ENCODE assay signal across 8 cellular contexts in the genomic region with DNA sequence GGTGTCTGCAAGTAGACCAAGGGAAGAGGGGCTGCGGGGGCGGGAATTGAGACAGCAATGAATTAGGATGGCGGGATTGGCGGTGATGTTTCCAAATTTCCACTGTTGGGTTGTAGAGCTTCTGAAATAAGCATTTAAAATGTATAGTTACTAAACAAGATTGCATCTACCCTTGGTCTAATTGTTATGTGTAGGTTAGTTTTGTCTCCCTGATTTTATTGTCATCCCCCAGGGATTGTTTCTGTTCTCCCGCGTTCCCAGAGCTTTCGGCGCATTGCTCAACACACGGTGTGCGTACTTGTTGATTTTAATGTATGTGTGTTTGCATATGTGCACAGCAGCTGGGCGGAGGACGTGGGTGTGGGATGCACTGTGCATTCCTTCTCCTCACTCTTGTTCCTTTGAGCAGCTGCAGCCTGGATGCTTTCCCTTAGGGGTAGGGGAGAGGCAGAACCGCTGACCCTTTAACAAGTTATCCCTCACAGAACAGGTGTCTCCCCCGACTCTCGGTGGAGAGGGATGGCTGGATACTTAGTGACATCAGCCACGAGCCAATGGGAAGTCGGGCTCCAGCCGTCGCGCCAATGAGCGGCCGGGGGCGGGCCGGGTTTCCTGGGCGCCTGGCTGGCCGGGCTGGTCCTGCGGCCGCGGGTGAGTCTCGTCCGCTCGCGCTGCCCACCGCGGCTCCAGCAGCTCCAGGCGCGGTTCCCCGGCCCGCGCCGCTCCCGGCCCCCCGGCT. TPM values are rescaled to one million over a fixed set of nuclear protein-coding genes. Genes with fewer than 3 reads are reported as not detected.
DNase-seq lines count a peak whose midpoint lies in the region; ATAC-seq and TF ChIP-seq lines count a peak whose summit lies in the region.

A gene with protein sequence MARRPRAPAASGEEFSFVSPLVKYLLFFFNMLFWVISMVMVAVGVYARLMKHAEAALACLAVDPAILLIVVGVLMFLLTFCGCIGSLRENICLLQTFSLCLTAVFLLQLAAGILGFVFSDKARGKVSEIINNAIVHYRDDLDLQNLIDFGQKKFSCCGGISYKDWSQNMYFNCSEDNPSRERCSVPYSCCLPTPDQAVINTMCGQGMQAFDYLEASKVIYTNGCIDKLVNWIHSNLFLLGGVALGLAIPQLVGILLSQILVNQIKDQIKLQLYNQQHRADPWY (plus strand): TSS at position 613 of the 739 bp plus-strand sequence. CDS start 274 bp downstream, outside the sequence.

- H3K4me1 Mint-ChIP-seq in type B pancreatic cell (ENCODE audit: unreplicated experiment) = peaks cover 9% of the 10 kb centered on the region

- H3K4me1 ChIP-seq in heart right ventricle = peaks cover 0 to 46% (median 12%) of the 10 kb centered on the region in 9 donors

- no peaks in the 10 kb centered on the region for H3K36me3 ChIP-seq in heart right ventricle

- no peak for TF ChIP-seq CTCF in heart right ventricle (IDR thresholded peaks at IDR 0.05)
- TF ChIP-seq CTCF in type B pancreatic cell (conservative IDR thresholded peaks at IDR 0.05) = no peak

- H3K36me3 Mint-ChIP-seq in type B pancreatic cell = no peaks in the 10 kb centered on the region

- WGBS in heart right ventricle, 2 donors = 1 to 2% methylated on average over 41 to 43 of the region's 43 CpGs

- H3K27ac Mint-ChIP-seq in type B pancreatic cell = peak within 1 kb of the TSS; percentile 38

- H3K9me3 Mint-ChIP-seq in type B pancreatic cell = no peaks in the 10 kb centered on the region

- intact Hi-C loops in heart right ventricle (cut with DNase I) = no loop called here

- peak within 1 kb of the TSS in 1 of 10 donors; percentile 58 for H3K27ac ChIP-seq in heart right ventricle

- H3K4me3 ChIP-seq in heart right ventricle = peak within 1 kb of the TSS; percentile 38 to 67 (median 60)

- no peaks in the 10 kb centered on the region for H3K9me3 ChIP-seq in heart right ventricle

- H3K4me3 Mint-ChIP-seq in type B pancreatic cell = peak within 1 kb of the TSS; percentile 89

- ATAC-seq in SK-N-SH treated with all-trans-retinoic acid at 6 μM for 48 hours (peak; percentile 97), heart right ventricle (peak; percentile 79 to 95 (median 93))

- H3K27me3 Mint-ChIP-seq in type B pancreatic cell = peaks cover 71% of the 10 kb centered on the region

- peaks cover 0 to 48% (median 24%) of the 10 kb centered on the region in 7 donors for H3K27me3 ChIP-seq in heart right ventricle

- DNase-seq in ELR (ENCODE audit: low read depth) (peak; percentile 73), GOT3 (lab: John Stamatoyannopoulos, UW) (peak; percentile 17), LoVo (ENCODE audit: low spot score) (peak; percentile 91), heart right ventricle (peak; percentile 72 to 81), pons (ENCODE audit: low spot score) (peak; percentile 77), type B pancreatic cell (ENCODE audit: extremely low spot score, unreplicated experiment) (peak; percentile 77)
- peak; percentile 37 for DNase-seq in activated naive CD8-positive, alpha-beta T cell treated with anti-CD3 and anti-CD28 coated beads, Interleukin-2, amount 50 U/mL, for 16 hours (ENCODE audit: low read depth, low spot score)

TF ChIP-seq in SK-N-SH treated with all-trans-retinoic acid at 6 μM for 48 hours, 23 proteins besides CTCF, POLR2A, EP300 and RAD21:
- TF ChIP-seq SNAI2 (CRISPR knock-in tag; IDR thresholded peaks at IDR 0.05) (peak; percentile 90; the same call in 1 of the 2 replicates), ISL1 (CRISPR knock-in tag; IDR thresholded peaks at IDR 0.05) (no peak)

RNA-seq across cellular contexts. Expression of the gene that starts here (rescaled TPM):
- total RNA-seq in heart right ventricle (10 to 100 TPM in 4 of 10 donors, 1 to 10 TPM in 6; 6.8 to 13.1 (median 9.0) TPM), type B pancreatic cell (ENCODE audit: low replicate concordance) (6.3 and 13.8 TPM in 2 replicates)
- 1 to 10 TPM; 2.8 to 5.9 TPM for polyA plus RNA-seq in heart right ventricle

Comparison
In these comparisons a context has a peak if more than half of its experiments do, and no peak if none do; other contexts are left out.
1. DNase-seq: peak in every context shown above with its lines; median percentile 91 in LoVo; 77 in pons; 77 in type B pancreatic cell; 76 in heart right ventricle; 73 in ELR; 37 in activated naive CD8-positive, alpha-beta T cell treated with anti-CD3 and anti-CD28 coated beads, Interleukin-2, amount 50 U/mL, for 16 hours; 17 in GOT3.